Comparison of ENCODE assay signal across 18 cellular contexts in genomic region chr1:230823421-230823820, GRCh38. TPM values are rescaled to one million over a fixed set of nuclear protein-coding genes. Genes with fewer than 3 reads are reported as not detected.
DNase-seq lines count a peak whose midpoint lies in the region; ATAC-seq, FAIRE-seq and TF ChIP-seq lines count a peak whose summit lies in the region.
"Had no signal": no experiment of that assay in that cellular context is flagged by ENCODE, and none has a peak within 500 bp of the region (broad histone marks: within the 10 kb centered on the region; RNA-seq: fewer than 3 reads in every experiment).

No MANE protein-coding gene starts in this region.

- TF ChIP-seq EP300 in SK-N-SH (IDR thresholded peaks at IDR 0.05; ENCODE audit: borderline replicate concordance in 1 of 2, low read depth in 1 of 2, low read length in 1 of 2), result no peak

- no peaks in the 10 kb centered on the region for H3K9me2 ChIP-seq in SK-N-SH

- H3K27me3 ChIP-seq in SK-N-SH (ENCODE audit: insufficient read depth) (no peaks in the 10 kb centered on the region), endothelial cell of umbilical vein (ENCODE audit: control insufficient read depth in 2 of 2, insufficient read depth in 2 of 2, low read length in 2 of 2) (no peaks in the 10 kb centered on the region)
- H3K27me3 ChIP-seq: upper lobe of right lung had no signal

- no peak overlapping the region for H3K4me2 ChIP-seq in SK-N-SH
- no peak overlapping the region for H3K4me2 ChIP-seq in endothelial cell of umbilical vein (ENCODE audit: insufficient read depth, low read length)

- H3F3A ChIP-seq in SK-N-SH (replicated peaks; ENCODE audit: insufficient read depth), result peaks cover 15% of the 10 kb centered on the region

- no TSS peak for BruUV-seq in endothelial cell of umbilical vein (replicated peaks; lab: Mats Ljungman, UMichigan)

- H2AFZ ChIP-seq in SK-N-SH (ENCODE audit: low read depth), result no peak overlapping the region
- H2AFZ ChIP-seq in endothelial cell of umbilical vein (ENCODE audit: low read depth, low read length), result no peak overlapping the region

- WGBS in SK-N-SH (ENCODE audit: low lambda C conversion rate), result 36% methylated on average over 6 of the region's 6 CpGs

- dilution Hi-C loops in endothelial cell of umbilical vein (cut with MboI; ENCODE audit: extremely low pct_ligation_motif_present, low sequenced_read_pairs), result no loop called here

- POLR2A ChIA-PET in SK-N-SH (lab: Yijun Ruan, JAX), result no interaction called here
- POLR2A ChIA-PET in endothelial cell of umbilical vein (lab: Charles Lee), result no interaction called here

- intact Hi-C loops in endothelial cell of umbilical vein (cut with micrococcal nuclease), result no loop called here

- no peaks in the 10 kb centered on the region for H3K9me3 ChIP-seq in SK-N-SH
- no peaks in the 10 kb centered on the region for H3K9me3 ChIP-seq in endothelial cell of umbilical vein (replicated peaks; ENCODE audit: control insufficient read depth, insufficient read depth, low read length)
- H3K9me3 ChIP-seq: prostate gland, upper lobe of right lung had no signal

- peak; percentile 51 for DNase-seq in SK-N-SH
- DNase-seq in endothelial cell of umbilical vein (ENCODE audit: low read depth, low spot score), result peak; percentile 31
- DNase-seq in left kidney (ENCODE audit: low read depth, low spot score), result peak; percentile 13
- DNase-seq in NCI-H524 (lab: John Stamatoyannopoulos, UW), result no peak
- no peak for DNase-seq in NCI-H526 (lab: John Stamatoyannopoulos, UW)
- DNase-seq in COLO829 (ENCODE audit: low spot score), result no peak
- DNase-seq: activated effector memory CD4-positive, alpha-beta T cell treated with Interleukin-2 at 50 U/mL for 16 hours; effector CD8-positive, alpha-beta T cell; kidney; naive B cell; NCI-H1092; upper lobe of right lung had no signal

- CTCF ChIA-PET in SK-N-SH (lab: Yijun Ruan, JAX) (interaction anchor here (0.8 kb wide), 1 partner anchor 93 kb away, joined by 4 read pairs; no protein-coding TSS in a partner anchor), endothelial cell of umbilical vein (lab: Charles Lee) (no interaction called here)

- H3K36me3 ChIP-seq in SK-N-SH (replicated peaks in 1 of 2; ENCODE audit: control insufficient read depth in 1 of 2, insufficient read depth in 2 of 2, low read length in 1 of 2) (no peaks in the 10 kb centered on the region), endothelial cell of umbilical vein (ENCODE audit: control insufficient read depth in 2 of 2, extremely low read depth in 1 of 2, insufficient read depth in 2 of 2, low read length in 2 of 2) (no peaks in the 10 kb centered on the region)
- H3K36me3 ChIP-seq: prostate gland, upper lobe of right lung had no signal

- H3K79me2 ChIP-seq in SK-N-SH (ENCODE audit: insufficient read depth) (no peaks in the 10 kb centered on the region), endothelial cell of umbilical vein (ENCODE audit: control insufficient read depth, insufficient read depth, low read length) (no peaks in the 10 kb centered on the region)

- H3K27ac ChIP-seq in SK-N-SH (ENCODE audit: low read depth in 2 of 2, low read length in 1 of 2), result peak overlapping the region in 1 of 2 experiments; percentile 64; a peak in 2 of 4 replicates
- H3K27ac ChIP-seq in endothelial cell of umbilical vein (ENCODE audit: insufficient read depth, low read depth, low read length), result no peak overlapping the region
- peak overlapping the region; percentile 95 for H3K27ac ChIP-seq in temporal lobe (ENCODE audit: low read depth, low read length)
- H3K27ac ChIP-seq: prostate gland, SK-N-MC, upper lobe of right lung had no signal

- H3K9ac ChIP-seq in SK-N-SH (no peak overlapping the region), endothelial cell of umbilical vein (replicated peaks; ENCODE audit: extremely low read depth, insufficient read depth, low read length) (no peak overlapping the region)

- H3K4me1 ChIP-seq in SK-N-SH (ENCODE audit: control insufficient read depth in 1 of 2, insufficient read depth in 2 of 2, low read depth in 1 of 2, low read length in 1 of 2), result peaks cover 11 to 42% of the 10 kb centered on the region in 2 experiments; a peak in 3 of 4 replicates
- H3K4me1 ChIP-seq in endothelial cell of umbilical vein (ENCODE audit: control insufficient read depth, extremely low read depth, insufficient read depth, low read length), result peaks cover 4% of the 10 kb centered on the region
- H3K4me1 ChIP-seq: prostate gland had no signal

- no peak for FAIRE-seq in endothelial cell of umbilical vein (lab: Jason Lieb, UNC)
- FAIRE-seq: astrocyte, kidney had no signal

- H4K20me1 ChIP-seq in SK-N-SH (ENCODE audit: insufficient read depth) (no peaks in the 10 kb centered on the region), endothelial cell of umbilical vein (replicated peaks; ENCODE audit: control insufficient read depth, extremely low read depth, insufficient read depth, low read length) (no peaks in the 10 kb centered on the region)

- no peak for TF ChIP-seq POLR2A in endothelial cell of umbilical vein (IDR thresholded peaks at IDR 0.05; ENCODE audit: low read depth, low read length)

- TF ChIP-seq CTCF in SK-N-SH (IDR thresholded peaks at IDR 0.05) (no peak), endothelial cell of umbilical vein (IDR thresholded peaks at IDR 0.05; ENCODE audit: extremely low read depth in 1 of 2, insufficient read depth in 1 of 2, low read depth in 1 of 2, low read length in 2 of 2) (no peak)

- no peak overlapping the region for H3K4me3 ChIP-seq in SK-N-SH (ENCODE audit: low read depth in 2 of 2, low read length in 1 of 2)
- H3K4me3 ChIP-seq in endothelial cell of umbilical vein (replicated peaks in 1 of 3; ENCODE audit: insufficient read depth in 1 of 3, low read depth in 1 of 3, low read length in 3 of 3), result no peak overlapping the region
- H3K4me3 ChIP-seq: prostate gland, SK-N-MC, upper lobe of right lung had no signal

- no peaks in the 10 kb centered on the region for H3K9me1 ChIP-seq in endothelial cell of umbilical vein (replicated peaks; ENCODE audit: control insufficient read depth, extremely low read depth, insufficient read depth, low read length)

- no peak for TF ChIP-seq RAD21 in SK-N-SH (IDR thresholded peaks at IDR 0.05; ENCODE audit: low read length)

- ATAC-seq in HG03457 (IDR thresholded peaks at IDR 0.05; ENCODE audit: unreplicated experiment), result no peak
- ATAC-seq: CD8-positive, alpha-beta T cell; upper lobe of right lung had no signal

TF ChIP-seq in SK-N-SH, 30 proteins besides CTCF, POLR2A, EP300 and RAD21:
- TF ChIP-seq TCF12 (IDR thresholded peaks at IDR 0.05), result peak; percentile 81
- TF ChIP-seq MAX (IDR thresholded peaks at IDR 0.05; ENCODE audit: low read depth), result no peak
- TF ChIP-seq NFIC (IDR thresholded peaks at IDR 0.05; ENCODE audit: borderline replicate concordance), result 0 out of 2 replicates have a peak, but pooled peaks have one; percentile 19
- TF ChIP-seq NRF1 (IDR thresholded peaks at IDR 0.05; ENCODE audit: low read depth, low read length), result no peak
TF ChIP-seq in SK-N-SH: peak in this region for 2.

TF ChIP-seq in endothelial cell of umbilical vein, 7 proteins besides CTCF, POLR2A, EP300 and RAD21:
- TF ChIP-seq MYC (IDR thresholded peaks at IDR 0.05; ENCODE audit: low read depth, low read length) (no peak), POLR2AphosphoS5 (IDR thresholded peaks at IDR 0.05; ENCODE audit: insufficient read depth, low read depth, low read length) (no peak), FOS (IDR thresholded peaks at IDR 0.05; ENCODE audit: borderline replicate concordance, insufficient read depth, low read length) (no peak), MAX (IDR thresholded peaks at IDR 0.05; ENCODE audit: insufficient read depth, insufficient read length) (no peak), JUN (IDR thresholded peaks at IDR 0.05; ENCODE audit: borderline replicate concordance, insufficient read depth, insufficient read length, low read depth) (no peak), GATA2 (IDR thresholded peaks at IDR 0.05; ENCODE audit: insufficient read depth, insufficient read length, low read depth, low read length) (no peak), EZH2 (IDR thresholded peaks at IDR 0.05; ENCODE audit: borderline replicate concordance, low read depth, low read length, severe bottlenecking) (no peak)
TF ChIP-seq in endothelial cell of umbilical vein: peak in this region for 0.

RNA-seq across cellular contexts. Expression of gene C1orf198, which starts 44.9 kb away (rescaled TPM):
- polyA plus RNA-seq in SK-N-SH (2012; rRNA removed) (12.3 and 19.4 TPM in 2 replicates), endothelial cell of umbilical vein (21.2 and 22.1 TPM in 2 replicates)
- polyA plus RNA-seq in SK-N-SH (2012; cell fraction: cytosol; rRNA removed), result 12.2 and 15.5 TPM in 2 replicates
- 52.5 and 59.9 TPM in 2 replicates for polyA plus RNA-seq in SK-N-SH (2012; cell fraction: nucleus; rRNA removed)
- total RNA-seq in endothelial cell of umbilical vein (27.7 and 29.2 TPM in 2 replicates), temporal lobe (17.9 TPM)
- 19.5 and 20.9 TPM in 2 replicates for polyA plus RNA-seq in endothelial cell of umbilical vein (2011; cell fraction: cytosol; rRNA removed)
- polyA plus RNA-seq in endothelial cell of umbilical vein (2011; cell fraction: nucleus; rRNA removed), result 17.2 and 17.5 TPM in 2 replicates
- 8.9 and 9.1 TPM in 2 replicates for polyA plus RNA-seq in endothelial cell of umbilical vein (2012)
- polyA minus RNA-seq in endothelial cell of umbilical vein, result 32.4 and 34.0 TPM in 2 replicates
- 8.4 TPM for polyA minus RNA-seq in endothelial cell of umbilical vein (2011; cell fraction: cytosol; rRNA and poly(A)+ RNA removed)
- 9.7 and 13.1 TPM in 2 replicates for polyA minus RNA-seq in endothelial cell of umbilical vein (2011; cell fraction: nucleus; rRNA and poly(A)+ RNA removed)

Comparison
In these comparisons a context has a peak if more than half of its experiments do, and no peak if none do; other contexts are left out.
1. DNase-seq: peak in SK-N-SH (single experiment), endothelial cell of umbilical vein (single experiment) and left kidney (single experiment); none in NCI-H524 (0 of 2), NCI-H526 (0 of 2) and COLO829 (single experiment).